Comparison of ENCODE assay signal across 21 cellular contexts in the genomic region with DNA sequence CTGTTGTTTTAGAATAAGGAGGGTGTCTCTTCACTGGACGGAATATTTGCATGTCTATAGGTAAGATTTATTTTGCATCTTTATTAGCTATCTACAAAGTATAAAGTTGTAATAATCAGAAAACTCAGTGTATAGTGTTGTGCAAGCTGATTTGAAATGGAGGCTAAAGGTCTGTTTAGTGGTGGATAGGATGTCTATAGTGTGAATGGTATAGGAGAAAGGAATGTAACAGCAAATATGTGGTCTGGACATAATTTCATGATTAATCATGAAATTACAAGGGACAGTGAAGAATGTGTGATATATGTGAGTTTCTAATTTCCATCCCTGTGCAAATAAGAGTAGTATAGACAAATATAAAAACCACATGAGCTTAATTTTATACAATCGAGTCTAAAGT.
"Had no signal": no experiment of that assay in that cellular context is flagged by ENCODE, and none has a peak within 500 bp of the region (broad histone marks: within the 10 kb centered on the region; RNA-seq: fewer than 3 reads in every experiment).

No MANE protein-coding gene starts in this region.

- DNase-seq: activated CD4-positive, alpha-beta memory T cell treated with anti-CD3 and anti-CD28 coated beads, Interleukin-2, amount 10 ng/mL, durations not matched to agents 7 days and 5 days; activated CD4-positive, alpha-beta T cell treated with anti-CD3 and anti-CD28 coated beads, Interleukin-2, amount 10 ng/mL, durations not matched to agents 7 days and 5 days; activated T-cell treated with anti-CD3 and anti-CD28 coated beads, Interleukin-2, amount 50 U/mL, for 4 hours; anterior cingulate cortex; colonic mucosa; effector memory CD4-positive, alpha-beta T cell; erythroblast; heart left ventricle; kidney glomerular epithelial cell; left lung; lower lobe of right lung; mesendoderm; right lobe of liver; stimulated activated CD4-positive, alpha-beta T cell treated with anti-CD3 and anti-CD28 coated beads, Interleukin-2, amount 100 ng/mL, for 48 hours; stimulated activated naive CD4-positive, alpha-beta T cell treated with Interleukin-2 at 50 U/mL for 16 hours; T-helper 9 cell; testis; transverse colon had no signal

- H3K4me3 ChIP-seq: colonic mucosa, heart left ventricle, left lung, lower lobe of right lung, right lobe of liver, testis, transverse colon had no signal

- ATAC-seq: activated CD4-positive, CD25-positive, alpha-beta regulatory T cell treated with anti-CD3 and anti-CD28 coated beads, Interleukin-2, amount 50 U/mL, for 24 hours; activated T-cell treated with anti-CD3 and anti-CD28 coated beads, Interleukin-2, amount 50 U/mL, for 4 hours; activated T-helper 17 cell treated with anti-CD3 and anti-CD28 coated beads, Interleukin-2, amount 50 U/mL, for 72 hours; heart left ventricle; left lung; lower lobe of right lung; right lobe of liver had no signal

- FAIRE-seq: TTC549 had no signal
